2 cellular contexts compared by ENCODE assay signal in genomic region chr17:74702132-74702876, GRCh38.
A peak's percentile ranks its signal among the peaks of the same experiment; 100 is the strongest.
TF ChIP-seq lines count a peak whose summit lies in the region.

No MANE protein-coding gene starts in this region.

TF ChIP-seq in HEK293, 187 proteins besides CTCF, POLR2A, EP300 and RAD21:
- TF ChIP-seq ZNF449 (tag by site-specific recombination; IDR thresholded peaks at IDR 0.05) (peak; percentile 93), ZNF596 (tag by site-specific recombination; IDR thresholded peaks at IDR 0.05) (no peak)

TF ChIP-seq in K562, 482 proteins besides CTCF, POLR2A, EP300 and RAD21:
- TF ChIP-seq ADNP (tag; IDR thresholded peaks at IDR 0.05) = 0 out of 2 replicates have a peak, but pooled peaks have one; percentile 35
- TF ChIP-seq BCOR (IDR thresholded peaks at IDR 0.05) = peak; percentile 51; the same call in 1 of the 2 replicates
- 0 out of 2 replicates have a peak, but pooled peaks have one; percentile 30 for TF ChIP-seq EGR1 (conservative IDR thresholded peaks at IDR 0.05)
- no peak for TF ChIP-seq NONO (IDR thresholded peaks at IDR 0.05; ENCODE audit: low read depth in 2 of 2, low read length in 1 of 2)
- peak in 1 of 2 experiments; percentile 46; a peak in 1 of 4 replicates for TF ChIP-seq KDM1A (IDR thresholded peaks at IDR 0.05)
- no peak for TF ChIP-seq ATF4 (CRISPR knock-in tag; IDR thresholded peaks at IDR 0.05)
- no peak for TF ChIP-seq PRMT5 (CRISPR knock-in tag; IDR thresholded peaks at IDR 0.05)
- TF ChIP-seq ZFP91 (CRISPR knock-in tag; IDR thresholded peaks at IDR 0.05) = 0 out of 2 replicates have a peak, but pooled peaks have one; percentile 57
- peak; percentile 82 for TF ChIP-seq RBM25 (IDR thresholded peaks at IDR 0.05; ENCODE audit: low read depth, low read length, severe bottlenecking)
- peak; percentile 38; the same call in 1 of the 2 replicates for TF ChIP-seq ESRRA (IDR thresholded peaks at IDR 0.05; ENCODE audit: borderline replicate concordance, low read depth)
- no peak for TF ChIP-seq CBFA2T3 (IDR thresholded peaks at IDR 0.05)
